Comparison of ENCODE assay signal across 12 cellular contexts in the genomic region with DNA sequence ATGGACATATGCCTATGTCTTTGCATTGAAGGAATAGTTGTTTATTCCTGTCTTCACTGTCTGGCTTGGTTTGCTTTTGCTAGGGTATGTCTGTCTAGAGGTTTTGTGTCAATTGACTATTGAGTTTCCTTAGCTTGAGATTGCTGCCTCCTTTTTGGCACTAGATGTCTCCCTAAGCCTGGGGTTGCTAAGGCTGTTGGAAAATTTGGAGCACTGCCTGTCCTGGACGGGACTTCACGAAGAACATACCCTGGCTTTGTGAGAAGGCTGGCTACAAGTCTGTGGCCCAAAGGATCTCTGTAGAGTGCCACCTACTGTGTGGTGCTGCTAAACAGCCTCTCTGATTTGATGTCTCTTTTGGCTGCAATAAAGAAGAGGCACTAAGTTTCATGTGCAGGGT.
DNase-seq lines count a peak whose midpoint lies in the region; ATAC-seq and TF ChIP-seq lines count a peak whose summit lies in the region.
"Had no signal": no experiment of that assay in that cellular context is flagged by ENCODE, and none has a peak within 500 bp of the region (broad histone marks: within the 10 kb centered on the region; RNA-seq: fewer than 3 reads in every experiment).

No MANE protein-coding gene starts in this region.

- H3K4me1 Mint-ChIP-seq in brain: no peaks in the 10 kb centered on the region
- H3K4me1 Mint-ChIP-seq: stimulated activated naive B cell treated with anti-CD40 and anti-IgM and Interleukin-4, amounts not matched to agents 10 μg/mL and 1 μg/mL and 100 μg/mL, for 72 hours had no signal

- H3K4me1 ChIP-seq in HCT116 (ENCODE audit: control insufficient read depth in 1 of 2, insufficient read depth in 2 of 2, low read length in 2 of 2): no peaks in the 10 kb centered on the region
- H3K4me1 ChIP-seq: body of pancreas had no signal

- H3K4me3 Mint-ChIP-seq in brain: no peak overlapping the region
- H3K4me3 Mint-ChIP-seq: stimulated activated naive B cell treated with anti-CD40 and anti-IgM and Interleukin-4, amounts not matched to agents 10 μg/mL and 1 μg/mL and 100 μg/mL, for 72 hours had no signal

- H3K4me2 ChIP-seq in HCT116 (ENCODE audit: low read length): no peak overlapping the region

- no peaks in the 10 kb centered on the region for H3K79me2 ChIP-seq in HCT116 (ENCODE audit: insufficient read depth, low read length)

- H3K9me3 ChIP-seq in HCT116 (ENCODE audit: control insufficient read depth in 1 of 2, insufficient read depth in 1 of 2, low read depth in 1 of 2, low read length in 2 of 2): no peaks in the 10 kb centered on the region
- H3K9me3 ChIP-seq: body of pancreas had no signal

- no peaks in the 10 kb centered on the region for H3K36me3 ChIP-seq in HCT116 (ENCODE audit: control insufficient read depth in 1 of 2, insufficient read depth in 2 of 2, low read length in 2 of 2)

- H3K36me3 Mint-ChIP-seq in brain: no peaks in the 10 kb centered on the region
- H3K36me3 Mint-ChIP-seq: stimulated activated naive B cell treated with anti-CD40 and anti-IgM and Interleukin-4, amounts not matched to agents 10 μg/mL and 1 μg/mL and 100 μg/mL, for 72 hours had no signal

- RAD21 ChIA-PET in HCT116 (lab: Charles Lee; ENCODE audit: low non-redundant PET in 1 of 2, low total read pairs in 2 of 2, uncharacterized antibody in 2 of 2, unreplicated experiment in 2 of 2): no interaction called here

- H3K27me3 Mint-ChIP-seq in brain: no peaks in the 10 kb centered on the region

- no peak overlapping the region for H3K4me3 ChIP-seq in HCT116 (replicated peaks in 1 of 2; ENCODE audit: low read depth in 1 of 2, low read length in 2 of 2)
- H3K4me3 ChIP-seq: body of pancreas had no signal

- no TSS peak for BruUV-seq in HCT116 (replicated peaks; lab: Mats Ljungman, UMichigan)

- no peaks in the 10 kb centered on the region for H3K27me3 ChIP-seq in HCT116 (ENCODE audit: insufficient read depth, low read length)
- H3K27me3 ChIP-seq: body of pancreas had no signal

- peaks cover 0 to 2% (median 0%) of the 10 kb centered on the region in 5 experiments for H3K9me3 Mint-ChIP-seq in brain
- H3K9me3 Mint-ChIP-seq: stimulated activated naive B cell treated with anti-CD40 and anti-IgM and Interleukin-4, amounts not matched to agents 10 μg/mL and 1 μg/mL and 100 μg/mL, for 72 hours had no signal

- no peak overlapping the region for H2AFZ ChIP-seq in HCT116 (ENCODE audit: low read depth, low read length, poor library complexity, severe bottlenecking)

- intact Hi-C loops in HCT116 (cut with micrococcal nuclease): loop anchor here (10.0 kb wide), 1 partner anchor 276 kb away; no protein-coding TSS in a partner anchor
- intact Hi-C loops in left colon (cut with DNase I, micrococcal nuclease): no loop called here

- peak; percentile 53 for TF ChIP-seq RAD21 in HCT116 (IDR thresholded peaks at IDR 0.05; ENCODE audit: low read depth)

- ATAC-seq in HCT116 (peak; percentile 72), left colon (peak; percentile 54)
- ATAC-seq: body of pancreas; stimulated activated naive B cell treated with anti-CD40 and anti-IgM and Interleukin-4, amounts not matched to agents 10 μg/mL and 1 μg/mL and 100 μg/mL, for 72 hours had no signal

- no peak overlapping the region for H3K27ac ChIP-seq in C4-2B
- no peak overlapping the region for H3K27ac ChIP-seq in HCT116 (ENCODE audit: low read depth, low read length)
- H3K27ac ChIP-seq: body of pancreas had no signal

- no peak overlapping the region for H3K27ac Mint-ChIP-seq in brain
- H3K27ac Mint-ChIP-seq: stimulated activated naive B cell treated with anti-CD40 and anti-IgM and Interleukin-4, amounts not matched to agents 10 μg/mL and 1 μg/mL and 100 μg/mL, for 72 hours had no signal

- POLR2A ChIA-PET in HCT116 (lab: Charles Lee): no interaction called here

- no peak for TF ChIP-seq POLR2A in HCT116 (IDR thresholded peaks at IDR 0.05; ENCODE audit: borderline replicate concordance, extremely low read depth, insufficient read depth, insufficient read length)

- H4K20me1 ChIP-seq in HCT116 (ENCODE audit: insufficient read depth): no peaks in the 10 kb centered on the region; the same call in 1 of the 2 replicates

- CTCF ChIA-PET in HCT116 (lab: Charles Lee): interaction anchor here (0.8 to 2.1 kb wide), 10 partner anchors 10 to 457 kb away, joined by 3 to 22 read pairs (median 5); no protein-coding TSS in a partner anchor

- H3K9ac ChIP-seq in HCT116 (ENCODE audit: low read length): no peak overlapping the region

- no peaks in the 10 kb centered on the region for H3K9me2 ChIP-seq in HCT116 (ENCODE audit: insufficient read depth)

- peak; percentile 19 for DNase-seq in HCT116 (ENCODE audit: low read depth, low spot score)
- DNase-seq in left colon: no peak
- DNase-seq in NCI-H146 (lab: John Stamatoyannopoulos, UW): no peak
- DNase-seq in SK-N-DZ (ENCODE audit: low spot score): no peak
- no peak for DNase-seq in middle frontal gyrus (ENCODE audit: extremely low spot score, low spot score)
- no peak for DNase-seq in activated CD8-positive, alpha-beta memory T cell treated with anti-CD3 and anti-CD28 coated beads, Interleukin-2, amount 50 U/mL, for 48 hours
- DNase-seq: activated CD4-positive, CD25-positive, alpha-beta regulatory T cell; stimulated activated CD4-positive, alpha-beta T cell treated with anti-CD3 and anti-CD28 coated beads, Interleukin-1b, Interleukin-23, amount 100 ng/mL, for 48 hours; stimulated activated naive B cell treated with anti-CD40 and anti-IgM and Interleukin-4, amounts not matched to agents 10 μg/mL and 1 μg/mL and 100 μg/mL, for 72 hours had no signal

- TF ChIP-seq CTCF in C4-2B (conservative IDR thresholded peaks at IDR 0.05): peak; percentile 45
- peak; percentile 14 to 27 (median 25); a peak in 2 of 6 replicates for TF ChIP-seq CTCF in HCT116 (IDR thresholded peaks at IDR 0.05 in 2 of 3, conservative IDR thresholded peaks at IDR 0.05 in 1 of 3; ENCODE audit: borderline replicate concordance in 1 of 3, insufficient read depth in 1 of 3, low read depth in 2 of 3, low read length in 2 of 3)
- peak; percentile 42 to 56 for TF ChIP-seq CTCF in brain (conservative IDR thresholded peaks at IDR 0.05)

TF ChIP-seq in HCT116, 20 proteins besides CTCF, POLR2A, EP300 and RAD21:
- TF ChIP-seq EZH2phosphoT487 (IDR thresholded peaks at IDR 0.05; ENCODE audit: borderline replicate concordance): no peak
